ENCODE assay signal across 15 cellular contexts in genomic region chr19:43584484-43584883, GRCh38. TPM values are rescaled to one million over a fixed set of nuclear protein-coding genes. Genes with fewer than 3 reads are reported as not detected.
DNase-seq lines count a peak whose midpoint lies in the region; ATAC-seq and TF ChIP-seq lines count a peak whose summit lies in the region.
"Had no signal": no experiment of that assay in that cellular context is flagged by ENCODE, and none has a peak within 500 bp of the region (broad histone marks: within the 10 kb centered on the region; RNA-seq: fewer than 3 reads in every experiment).

No MANE protein-coding gene starts in this region.

- no peak for ATAC-seq in DND-41 (ENCODE audit: insufficient read depth, low read depth)
- ATAC-seq in HG03571 (IDR thresholded peaks at IDR 0.05; ENCODE audit: unreplicated experiment) = peak; percentile 32
- peak; percentile 45 for ATAC-seq in body of pancreas
- no peak for ATAC-seq in HG03139 (IDR thresholded peaks at IDR 0.05; ENCODE audit: unreplicated experiment)
- ATAC-seq in HG02763 (IDR thresholded peaks at IDR 0.05; ENCODE audit: unreplicated experiment) = no peak
- ATAC-seq: left ventricle myocardium superior had no signal

- H3K4me3 ChIP-seq in DND-41 (ENCODE audit: low read depth in 1 of 2, low read length in 2 of 2) = no peak overlapping the region
- no peak overlapping the region for H3K4me3 ChIP-seq in body of pancreas
- H3K4me3 ChIP-seq in osteoblast (ENCODE audit: insufficient read depth, low read length) = no peak overlapping the region
- H3K4me3 ChIP-seq: ascending aorta, GM23248 had no signal

- H3K4me3 Mint-ChIP-seq in type B pancreatic cell = no peak overlapping the region
- H3K4me3 Mint-ChIP-seq: endodermal cell had no signal

- no peaks in the 10 kb centered on the region for H3K27me3 Mint-ChIP-seq in type B pancreatic cell

- H3K27ac Mint-ChIP-seq in type B pancreatic cell = no peak overlapping the region
- H3K27ac Mint-ChIP-seq: endodermal cell had no signal

- TF ChIP-seq CTCF in DND-41 (IDR thresholded peaks at IDR 0.05; ENCODE audit: borderline replicate concordance, extremely low read depth, low read length, poor library complexity, severe bottlenecking) (no peak), body of pancreas (IDR thresholded peaks at IDR 0.05) (no peak), osteoblast (IDR thresholded peaks at IDR 0.05; ENCODE audit: extremely low read depth, low read depth, low read length) (no peak), type B pancreatic cell (conservative IDR thresholded peaks at IDR 0.05) (no peak)

- no peak for TF ChIP-seq POLR2A in body of pancreas (IDR thresholded peaks at IDR 0.05)

- H4K20me1 ChIP-seq in DND-41 (ENCODE audit: insufficient read depth, low read length) (no peaks in the 10 kb centered on the region), osteoblast (ENCODE audit: insufficient read depth, low read length) (peaks cover 3% of the 10 kb centered on the region)

- H3K9ac ChIP-seq in DND-41 (ENCODE audit: low read depth, low read length) = no peak overlapping the region
- H3K9ac ChIP-seq: GM23248, KMS-11 had no signal

- H3K79me2 ChIP-seq in DND-41 (ENCODE audit: insufficient read depth, low read length) (peaks cover 7% of the 10 kb centered on the region; the same call in 1 of the 2 replicates), osteoblast (ENCODE audit: insufficient read depth, low read length) (peaks cover 12% of the 10 kb centered on the region)

- intact Hi-C loops in body of pancreas (cut with DNase I) = no loop called here

- no peaks in the 10 kb centered on the region for H3K9me3 Mint-ChIP-seq in type B pancreatic cell
- H3K9me3 Mint-ChIP-seq: endodermal cell had no signal

- DNase-seq in DND-41 = no peak
- no peak for DNase-seq in body of pancreas
- DNase-seq in osteoblast (ENCODE audit: insufficient read length, low spot score, missing footprints) = peak; percentile 39
- DNase-seq in type B pancreatic cell (ENCODE audit: extremely low spot score, unreplicated experiment) = no peak
- DNase-seq in ureter (ENCODE audit: low spot score) = no peak
- DNase-seq: endodermal cell, GM23248, left ventricle myocardium superior, NCI-H2029, occipital lobe had no signal

- peaks cover 26% of the 10 kb centered on the region for H3K4me1 Mint-ChIP-seq in type B pancreatic cell (ENCODE audit: unreplicated experiment)

- H2AFZ ChIP-seq in DND-41 (ENCODE audit: low read depth, low read length) (peak overlapping the region; percentile 19; the same call in 1 of the 2 replicates), osteoblast (ENCODE audit: low read length) (no peak overlapping the region)
- H2AFZ ChIP-seq: GM23248 had no signal

- H3K36me3 Mint-ChIP-seq in type B pancreatic cell = peaks cover 23% of the 10 kb centered on the region

- H3K4me2 ChIP-seq in DND-41 (ENCODE audit: insufficient read depth, low read length) (no peak overlapping the region), osteoblast (ENCODE audit: insufficient read depth, low read length) (no peak overlapping the region)
- H3K4me2 ChIP-seq: KMS-11 had no signal

- WGBS in body of pancreas, 2 donors = 26 to 39% methylated on average over 1 of the region's 1 CpG

- no peaks in the 10 kb centered on the region for H3K9me3 ChIP-seq in DND-41 (ENCODE audit: insufficient read depth, low read length, severe bottlenecking)
- H3K9me3 ChIP-seq in body of pancreas = no peaks in the 10 kb centered on the region
- no peaks in the 10 kb centered on the region for H3K9me3 ChIP-seq in osteoblast (ENCODE audit: low read depth, low read length)
- H3K9me3 ChIP-seq: ascending aorta had no signal

- H3K27me3 ChIP-seq in DND-41 (ENCODE audit: insufficient read depth, low read length, poor library complexity) (no peaks in the 10 kb centered on the region), body of pancreas (no peaks in the 10 kb centered on the region), osteoblast (ENCODE audit: insufficient read depth, low read length) (no peaks in the 10 kb centered on the region)
- H3K27me3 ChIP-seq: ascending aorta had no signal

- H3K4me1 ChIP-seq in DND-41 (ENCODE audit: insufficient read depth, low read length) (peaks cover 27% of the 10 kb centered on the region), body of pancreas (peaks cover 7% of the 10 kb centered on the region), osteoblast (ENCODE audit: insufficient read depth, low read length) (no peaks in the 10 kb centered on the region)

- H3K36me3 ChIP-seq in DND-41 (ENCODE audit: insufficient read depth, low read length) (peaks cover 9% of the 10 kb centered on the region; the same call in 1 of the 2 replicates), body of pancreas (replicated peaks in 1 of 2; ENCODE audit: insufficient read depth in 1 of 2, low read depth in 2 of 2) (no peaks in the 10 kb centered on the region), osteoblast (ENCODE audit: insufficient read depth, low read length) (peaks cover 15% of the 10 kb centered on the region)

- 0 out of 2 replicates have a peak overlapping the region, but pooled peaks have one; percentile 2 for H3K27ac ChIP-seq in DND-41 (ENCODE audit: low read length)
- H3K27ac ChIP-seq in body of pancreas = peak overlapping the region; percentile 11 to 75 (median 46)
- no peak overlapping the region for H3K27ac ChIP-seq in osteoblast (ENCODE audit: low read depth, low read length)
- H3K27ac ChIP-seq: ascending aorta, GM23248, KMS-11 had no signal

RNA-seq across cellular contexts. Expression of gene PINLYP, which starts 8.9 kb away (rescaled TPM):
- 1 to 10 TPM in 1 of 2 donors, not detected in 1; 4.6 TPM for total RNA-seq in body of pancreas
- 0.72 and 2.9 TPM in 2 replicates for total RNA-seq in osteoblast
- total RNA-seq in type B pancreatic cell (ENCODE audit: low replicate concordance) = 5.6 and 6.0 TPM in 2 replicates
- total RNA-seq in ureter = 11.8 TPM

RNA-seq across cellular contexts. Expression of gene XRCC1, which starts 9.2 kb away (rescaled TPM):
- 10 to 100 TPM; 19.7 to 31.0 TPM for total RNA-seq in body of pancreas
- total RNA-seq in osteoblast = 21.4 and 22.7 TPM in 2 replicates
- total RNA-seq in type B pancreatic cell (ENCODE audit: low replicate concordance) = 33.0 and 63.7 TPM in 2 replicates
- 20.3 TPM for total RNA-seq in ureter

RNA-seq across cellular contexts. Expression of gene IRGQ, which starts 11.4 kb away (rescaled TPM):
- total RNA-seq in body of pancreas (10 to 100 TPM in 1 of 2 donors, 1 to 10 TPM in 1; 9.1 to 20.1 TPM), osteoblast (18.9 and 23.2 TPM in 2 replicates), type B pancreatic cell (ENCODE audit: low replicate concordance) (37.1 and 41.5 TPM in 2 replicates), ureter (20.8 TPM)

RNA-seq across cellular contexts. Expression of gene ZNF576, which starts 11.9 kb away (rescaled TPM):
- total RNA-seq in body of pancreas (1 to 10 TPM; 4.6 to 8.6 TPM), osteoblast (7.4 and 9.4 TPM in 2 replicates), type B pancreatic cell (ENCODE audit: low replicate concordance) (17.3 and 18.7 TPM in 2 replicates), ureter (20.4 TPM)

RNA-seq across cellular contexts. Expression of gene SRRM5, which starts 27.4 kb away (rescaled TPM):
- total RNA-seq in body of pancreas = 1 to 10 TPM in 1 of 2 donors, under 1 TPM in 1; 0.33 to 2.1 TPM
- under 0.01 TPM in 1 of 2 replicates, not detected in the other for total RNA-seq in osteoblast
- total RNA-seq in type B pancreatic cell (ENCODE audit: low replicate concordance) = 0.56 and 0.69 TPM in 2 replicates
- 1.0 TPM for total RNA-seq in ureter
- total RNA-seq: GM23248, occipital lobe had no signal

Comparison
In these comparisons a context has a peak if more than half of its experiments do, and no peak if none do; other contexts are left out.
1. ATAC-seq: peak in HG03571 (single experiment) and body of pancreas (single experiment); none in DND-41 (single experiment), HG03139 (single experiment) and HG02763 (single experiment).